In the genomic region with DNA sequence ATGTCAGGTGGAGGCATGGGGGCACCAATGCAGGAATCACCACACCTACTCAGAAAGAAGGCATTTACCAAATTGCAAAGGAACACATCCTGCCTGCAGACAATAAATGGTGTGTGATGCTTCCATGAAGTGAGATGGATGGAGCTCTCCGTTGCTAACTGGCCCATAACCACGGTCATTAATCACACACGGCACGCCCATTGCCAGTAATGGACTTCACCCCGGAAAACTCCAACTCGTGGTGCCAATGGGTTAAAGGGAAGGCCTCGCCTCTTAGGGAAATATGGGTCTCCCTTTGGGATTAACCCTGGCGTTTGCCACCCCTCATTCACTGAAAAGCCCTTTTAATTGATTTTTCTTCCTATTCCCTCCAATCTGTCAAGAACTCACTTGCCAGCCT, we compare ENCODE assay signal across 16 cellular contexts.
DNase-seq lines count a peak whose midpoint lies in the region; ATAC-seq and TF ChIP-seq lines count a peak whose summit lies in the region.
"Had no signal": no experiment of that assay in that cellular context is flagged by ENCODE, and none has a peak within 500 bp of the region (broad histone marks: within the 10 kb centered on the region; RNA-seq: fewer than 3 reads in every experiment).

No MANE protein-coding gene starts in this region.

- DNase-seq in NCI-H187 (lab: John Stamatoyannopoulos, UW): peak; percentile 47 to 67
- DNase-seq in SW480 (ENCODE audit: low spot score): peak; percentile 11
- peak; percentile 49 to 64 (median 52) for DNase-seq in mucosa of descending colon
- peak; percentile 53 for DNase-seq in transverse colon
- no peak for DNase-seq in superior temporal gyrus (ENCODE audit: extremely low spot score)
- DNase-seq in NCI-H1417 treated with DMSO at 0.1 percent for 48 hours (lab: John Stamatoyannopoulos, UW): no peak
- DNase-seq: 8988T; CD4-positive, alpha-beta memory T cell; DMS153; DMS79; GDM1; GM23248; HCEC 1CT had no signal

- in situ Hi-C loops in transverse colon (cut with MboI; ENCODE audit: low pct_ligation_motif_present in 1 of 4, low pct_unique_long_range_greater_than_20kb in 1 of 4, low sequenced_read_pairs in 3 of 4): no loop called here

- H3K4me3 ChIP-seq in mucosa of descending colon (no peak overlapping the region), transverse colon (no peak overlapping the region)
- H3K4me3 ChIP-seq: BLaER1, GM23248 had no signal

- no peak overlapping the region for H3K27ac ChIP-seq in transverse colon
- H3K27ac ChIP-seq: BLaER1, GM23248 had no signal

- no peaks in the 10 kb centered on the region for H3K9me3 ChIP-seq in mucosa of descending colon
- no peaks in the 10 kb centered on the region for H3K9me3 ChIP-seq in transverse colon
- H3K9me3 ChIP-seq: BLaER1 had no signal

- TF ChIP-seq POLR2A in transverse colon (IDR thresholded peaks at IDR 0.05): no peak

- H3K27me3 ChIP-seq in transverse colon: no peaks in the 10 kb centered on the region
- H3K27me3 ChIP-seq: BLaER1 had no signal

- ATAC-seq in mucosa of descending colon (peak; percentile 81), HG03457 (IDR thresholded peaks at IDR 0.05; ENCODE audit: unreplicated experiment) (no peak)
- ATAC-seq: HepG2 had no signal

- TF ChIP-seq EP300 in transverse colon (IDR thresholded peaks at IDR 0.05; ENCODE audit: low read depth): no peak

- no peak for TF ChIP-seq CTCF in mucosa of descending colon (IDR thresholded peaks at IDR 0.05)
- TF ChIP-seq CTCF in transverse colon (IDR thresholded peaks at IDR 0.05): no peak

- WGBS in transverse colon (ENCODE audit: low coverage in 1 of 2), 2 donors: 47% methylated on average over 8 of the region's 8 CpGs; no CpG with 5 or more reads in 1 of the 2 donors

- no peaks in the 10 kb centered on the region for H3K36me3 ChIP-seq in mucosa of descending colon (ENCODE audit: low read depth)
- H3K36me3 ChIP-seq in transverse colon: no peaks in the 10 kb centered on the region
- H3K36me3 ChIP-seq: BLaER1 had no signal

- intact Hi-C loops in mucosa of descending colon (cut with DNase I, micrococcal nuclease) (no loop called here), transverse colon (cut with DNase I; ENCODE audit: low total_unique reads) (no loop called here)

- H3K4me1 ChIP-seq in mucosa of descending colon (ENCODE audit: low read depth) (peaks cover 4% of the 10 kb centered on the region), transverse colon (peaks cover 0 to 10% (median 0%) of the 10 kb centered on the region in 4 donors)

Comparison
In these comparisons a context has a peak if more than half of its experiments do, and no peak if none do; other contexts are left out.
1. DNase-seq: peak in NCI-H187 (2 of 2), SW480 (single experiment), mucosa of descending colon (3 of 3) and transverse colon (single experiment); none in superior temporal gyrus (single experiment) and NCI-H1417 treated with DMSO at 0.1 percent for 48 hours (single experiment).